In genomic region chr4:30952526-30953219, GRCh38 we compare ENCODE assay signal across 20 cellular contexts.
DNase-seq lines count a peak whose midpoint lies in the region; FAIRE-seq and TF ChIP-seq lines count a peak whose summit lies in the region.
"Had no signal": no experiment of that assay in that cellular context is flagged by ENCODE, and none has a peak within 500 bp of the region (broad histone marks: within the 10 kb centered on the region; RNA-seq: fewer than 3 reads in every experiment).

No MANE protein-coding gene starts in this region.

- H3K27ac ChIP-seq in RWPE1: no peak overlapping the region
- no peak overlapping the region for H3K27ac ChIP-seq in colonic mucosa
- H3K27ac ChIP-seq: heart left ventricle, SJSA1, uterus had no signal

- H3K27me3 ChIP-seq in colonic mucosa: no peaks in the 10 kb centered on the region
- H3K27me3 ChIP-seq: heart left ventricle, SJSA1, uterus had no signal

- CTCF ChIA-PET in RWPE1 (lab: Yijun Ruan, JAX): interaction anchor here (0.6 kb wide), 1 partner anchor 67 kb away, joined by 3 read pairs; no protein-coding TSS in a partner anchor

- peak; percentile 96 for DNase-seq in DMS53 treated with DMSO at 0.1 percent for 48 hours (lab: John Stamatoyannopoulos, UW; ENCODE audit: unreplicated experiment)
- peak; percentile 11 for DNase-seq in RWPE1 (ENCODE audit: low spot score)
- peak; percentile 55 for DNase-seq in glomerular visceral epithelial cell (ENCODE audit: extremely low spot score)
- peak; percentile 69 for DNase-seq in retinal pigment epithelial cell (ENCODE audit: low read depth)
- no peak for DNase-seq in stimulated activated CD4-positive, alpha-beta T cell treated with anti-CD3 and anti-CD28 coated beads, Interleukin-12 subunit alpha, Interleukin-12 subunit beta, amount 100 ng/mL, for 4 hours
- no peak for DNase-seq in frontal cortex (ENCODE audit: low spot score in 2 of 2)
- DNase-seq in colonic mucosa: no peak
- DNase-seq: activated CD4-positive, alpha-beta T cell treated with anti-CD3 and anti-CD28 coated beads, Interleukin-2, amount 10 ng/mL, durations not matched to agents 7 days and 5 days; activated naive CD8-positive, alpha-beta T cell treated with anti-CD3 and anti-CD28 coated beads for 36 hours; CD4-positive, alpha-beta memory T cell; DMS79; HCEC 1CT; heart left ventricle; KBM-7; left ventricle myocardium superior; NCI-H1930; stimulated activated CD4-positive, alpha-beta T cell treated with anti-CD3 and anti-CD28 coated beads, Interleukin-2, amount 100 ng/mL, for 24 hours; T-helper 17 cell; uterus had no signal

- H3K9ac ChIP-seq in colonic mucosa (ENCODE audit: low read depth in 2 of 2, low read length in 2 of 2): no peak overlapping the region

- TF ChIP-seq CTCF in RWPE1 (conservative IDR thresholded peaks at IDR 0.05; ENCODE audit: low read depth) (no peak), retinal pigment epithelial cell (conservative IDR thresholded peaks at IDR 0.05; ENCODE audit: low read depth, low read length) (no peak), colonic mucosa (IDR thresholded peaks at IDR 0.05) (no peak)

- FAIRE-seq in frontal cortex (lab: Jason Lieb, UNC): no peak

- no peak overlapping the region for H3K4me3 ChIP-seq in retinal pigment epithelial cell (ENCODE audit: low read length)
- H3K4me3 ChIP-seq in colonic mucosa: no peak overlapping the region
- H3K4me3 ChIP-seq: heart left ventricle, SJSA1, uterus had no signal

- H3K9me3 ChIP-seq in colonic mucosa: no peaks in the 10 kb centered on the region
- H3K9me3 ChIP-seq: heart left ventricle, SJSA1, uterus had no signal

- POLR2A ChIA-PET in RWPE1 (lab: Yijun Ruan, JAX; ENCODE audit: low non-redundant PET): no interaction called here

- intact Hi-C loops in colonic mucosa (cut with DNase I): no loop called here

- H3K4me1 ChIP-seq in colonic mucosa: no peaks in the 10 kb centered on the region
- H3K4me1 ChIP-seq: SJSA1, uterus had no signal

- H3K36me3 ChIP-seq in colonic mucosa: no peaks in the 10 kb centered on the region
- H3K36me3 ChIP-seq: heart left ventricle, SJSA1, uterus had no signal

Comparison
In these comparisons a context has a peak if more than half of its experiments do, and no peak if none do; other contexts are left out.
1. DNase-seq: peak in DMS53 treated with DMSO at 0.1 percent for 48 hours (single experiment), RWPE1 (single experiment), glomerular visceral epithelial cell (single experiment) and retinal pigment epithelial cell (single experiment); none in stimulated activated CD4-positive, alpha-beta T cell treated with anti-CD3 and anti-CD28 coated beads, Interleukin-12 subunit alpha, Interleukin-12 subunit beta, amount 100 ng/mL, for 4 hours (single experiment), frontal cortex (0 of 2) and colonic mucosa (single experiment).